ENCODE assay signal across 20 cellular contexts in genomic region chr13:62309904-62310303, GRCh38.
DNase-seq lines count a peak whose midpoint lies in the region; ATAC-seq and TF ChIP-seq lines count a peak whose summit lies in the region.
"Had no signal": no experiment of that assay in that cellular context is flagged by ENCODE, and none has a peak within 500 bp of the region (broad histone marks: within the 10 kb centered on the region; RNA-seq: fewer than 3 reads in every experiment).

No MANE protein-coding gene starts in this region.

- H3K4me3 ChIP-seq in OCI-LY7 (ENCODE audit: low read depth, low read length, poor library complexity, severe bottlenecking) (no peak overlapping the region), heart left ventricle (no peak overlapping the region), mesenchymal stem cell (ENCODE audit: insufficient read depth in 1 of 2, low read depth in 1 of 2, low read length in 2 of 2) (no peak overlapping the region)
- H3K4me3 ChIP-seq: HAP-1 had no signal

- DNase-seq in ELF-1 (ENCODE audit: low read depth, low spot score) (peak; percentile 21), NCI-H146 (lab: John Stamatoyannopoulos, UW) (peak; percentile 58), OCI-LY7 (ENCODE audit: low spot score) (no peak), iPS DF 4.7 (ENCODE audit: extremely low read depth, low spot score) (peak; percentile 28), heart left ventricle (no peak), mesenchymal stem cell (no peak)
- DNase-seq in activated CD4-positive, alpha-beta T cell treated with anti-CD3 and anti-CD28 coated beads, Interleukin-2, amount 50 U/mL, for 4 hours: no peak
- DNase-seq: DMS53; NCI-H1105; NCI-H1694 treated with DMSO at 0.1 percent for 48 hours; NCI-H226; NCI-H526; NK-92 treated with Interleukin-12 subunit alpha and Interleukin-12 subunit beta, amount 100 ng/mL, for 24 hours; SIG-M5; T-cell had no signal

- H3K27me3 ChIP-seq in heart left ventricle (no peaks in the 10 kb centered on the region), mesenchymal stem cell (ENCODE audit: control insufficient read depth in 1 of 2, insufficient read depth in 1 of 2, low read length in 2 of 2) (no peaks in the 10 kb centered on the region)

- POLR2A ChIA-PET in OCI-LY7 (lab: Charles Lee): interaction anchor here (0.7 to 1.5 kb wide), 5 partner anchors 11 to 113 kb away, joined by 3 to 6 read pairs (median 3); no protein-coding TSS in a partner anchor

- H3K18ac ChIP-seq in mesenchymal stem cell (ENCODE audit: low read depth in 1 of 2, low read length in 2 of 2): no peak overlapping the region

- no peak overlapping the region for H3K27ac ChIP-seq in OCI-LY7 (ENCODE audit: low read depth, low read length, poor library complexity, severe bottlenecking)
- H3K27ac ChIP-seq in heart left ventricle: no peak overlapping the region
- H3K27ac ChIP-seq in mesenchymal stem cell (ENCODE audit: low read length, poor library complexity, severe bottlenecking): no peak overlapping the region
- H3K27ac ChIP-seq: C4-2B had no signal

- H2BK12ac ChIP-seq in mesenchymal stem cell (ENCODE audit: low read length in 2 of 2): no peak overlapping the region

- no peak overlapping the region for H3K4ac ChIP-seq in mesenchymal stem cell (ENCODE audit: low read depth in 1 of 2, low read length in 2 of 2)

- H3K79me1 ChIP-seq in mesenchymal stem cell (replicated peaks; ENCODE audit: low read length, poor library complexity, severe bottlenecking): no peaks in the 10 kb centered on the region

- H2BK15ac ChIP-seq in mesenchymal stem cell (ENCODE audit: low read depth, poor library complexity, severe bottlenecking): no peak overlapping the region

- 69 to 77% (median 70%) methylated on average over 3 of the region's 3 CpGs for WGBS in heart left ventricle, 4 donors
- WGBS in mesenchymal stem cell: 87% methylated on average over 2 of the region's 3 CpGs

- H4K20me1 ChIP-seq in OCI-LY7 (ENCODE audit: insufficient read depth, low read length): no peaks in the 10 kb centered on the region

- H3K36me3 ChIP-seq in OCI-LY7 (ENCODE audit: insufficient read depth, low read length): no peaks in the 10 kb centered on the region
- no peaks in the 10 kb centered on the region for H3K36me3 ChIP-seq in heart left ventricle
- no peaks in the 10 kb centered on the region for H3K36me3 ChIP-seq in mesenchymal stem cell (ENCODE audit: control insufficient read depth in 1 of 2, insufficient read depth in 2 of 2, low read depth in 1 of 2, low read length in 2 of 2)
- H3K36me3 ChIP-seq: HAP-1 had no signal

- TF ChIP-seq POLR2A in heart left ventricle (IDR thresholded peaks at IDR 0.05): no peak

- no peak for TF ChIP-seq CTCF in OCI-LY7 (conservative IDR thresholded peaks at IDR 0.05; ENCODE audit: low read length)
- TF ChIP-seq CTCF in heart left ventricle (IDR thresholded peaks at IDR 0.05): no peak

- H2AK5ac ChIP-seq in mesenchymal stem cell (ENCODE audit: low read length, severe bottlenecking): no peak overlapping the region

- H3K9me3 ChIP-seq in OCI-LY7 (ENCODE audit: low read length): peaks cover 10% of the 10 kb centered on the region; the same call in 1 of the 2 replicates
- H3K9me3 ChIP-seq in heart left ventricle: no peaks in the 10 kb centered on the region
- no peaks in the 10 kb centered on the region for H3K9me3 ChIP-seq in mesenchymal stem cell (ENCODE audit: control insufficient read depth, low read length)
- H3K9me3 ChIP-seq: HAP-1 had no signal

- H3K4me1 ChIP-seq in OCI-LY7 (ENCODE audit: insufficient read depth, low read length, poor library complexity, severe bottlenecking): peaks cover 16% of the 10 kb centered on the region
- H3K4me1 ChIP-seq in heart left ventricle: no peaks in the 10 kb centered on the region
- no peaks in the 10 kb centered on the region for H3K4me1 ChIP-seq in mesenchymal stem cell (ENCODE audit: control insufficient read depth, insufficient read depth, low read depth, low read length)
- H3K4me1 ChIP-seq: HAP-1 had no signal

- no peak overlapping the region for H3K23ac ChIP-seq in mesenchymal stem cell (ENCODE audit: low read length in 2 of 2)

- H3K79me2 ChIP-seq in OCI-LY7 (ENCODE audit: insufficient read depth, low read depth, low read length): no peaks in the 10 kb centered on the region

- H2BK120ac ChIP-seq in mesenchymal stem cell (ENCODE audit: low read depth, low read length): no peak overlapping the region

- H4K8ac ChIP-seq in mesenchymal stem cell (ENCODE audit: low read length): no peak overlapping the region

- BruUV-seq in OCI-LY7 (replicated peaks; lab: Mats Ljungman, UMichigan): no TSS peak

- no peak overlapping the region for H2BK5ac ChIP-seq in mesenchymal stem cell (ENCODE audit: low read depth, low read length, poor library complexity, severe bottlenecking)

- CTCF ChIA-PET in OCI-LY7 (lab: Charles Lee; ENCODE audit: unreplicated experiment): no interaction called here

- no peak overlapping the region for H3K4me2 ChIP-seq in OCI-LY7 (ENCODE audit: low read length)
- H3K4me2 ChIP-seq in mesenchymal stem cell (ENCODE audit: low read length, poor library complexity, severe bottlenecking): no peak overlapping the region

- no peak for ATAC-seq in HG02884 (IDR thresholded peaks at IDR 0.05; ENCODE audit: unreplicated experiment)
- no peak for ATAC-seq in heart left ventricle
- ATAC-seq: Panc1, SK-N-SH treated with all-trans-retinoic acid at 6 μM for 48 hours, T-cell had no signal

- no peak overlapping the region for H4K91ac ChIP-seq in mesenchymal stem cell (ENCODE audit: low read length)

- H2AFZ ChIP-seq in OCI-LY7 (ENCODE audit: low read length) (peak overlapping the region; percentile 9; the same call in 1 of the 2 replicates), mesenchymal stem cell (ENCODE audit: low read depth, low read length) (no peak overlapping the region)

- no peak overlapping the region for H3K14ac ChIP-seq in mesenchymal stem cell (ENCODE audit: low read length in 2 of 2)

- H3K9me2 ChIP-seq in OCI-LY7 (ENCODE audit: insufficient read depth, low read length): no peaks in the 10 kb centered on the region

- intact Hi-C loops in OCI-LY7 (cut with micrococcal nuclease; ENCODE audit: unreplicated experiment): loop anchor here (10.0 kb wide), 1 partner anchor 325 kb away; no protein-coding TSS in a partner anchor
- intact Hi-C loops in heart left ventricle (cut with DNase I): no loop called here

- H3K9ac ChIP-seq in mesenchymal stem cell (ENCODE audit: low read length): no peak overlapping the region

Comparison
In these comparisons a context has a peak if more than half of its experiments do, and no peak if none do; other contexts are left out.
1. DNase-seq: peak in ELF-1 (single experiment), NCI-H146 (single experiment) and iPS DF 4.7 (single experiment); none in OCI-LY7 (single experiment), activated CD4-positive, alpha-beta T cell treated with anti-CD3 and anti-CD28 coated beads, Interleukin-2, amount 50 U/mL, for 4 hours (0 of 2), heart left ventricle (0 of 5) and mesenchymal stem cell (single experiment).